In genomic region chr11:10592331-10592730, GRCh38 we compare ENCODE assay signal across 11 cellular contexts. TPM values are rescaled to one million over a fixed set of nuclear protein-coding genes. Genes with fewer than 3 reads are reported as not detected.
DNase-seq lines count a peak whose midpoint lies in the region; ATAC-seq and TF ChIP-seq lines count a peak whose summit lies in the region.
"Had no signal": no experiment of that assay in that cellular context is flagged by ENCODE, and none has a peak within 500 bp of the region (broad histone marks: within the 10 kb centered on the region; RNA-seq: fewer than 3 reads in every experiment).

No MANE protein-coding gene starts in this region.

- in situ Hi-C loops in HAP-1 (cut with MboI; ENCODE audit: low sequenced_read_pairs), result no loop called here

- no peak for TF ChIP-seq CTCF in fibroblast of the aortic adventitia (IDR thresholded peaks at IDR 0.05; ENCODE audit: insufficient read depth, low read length)

- peak; percentile 98 for DNase-seq in HCEC 1CT
- no peak for DNase-seq in SK-N-MC (ENCODE audit: low read depth, low spot score)
- DNase-seq in fibroblast of the aortic adventitia (ENCODE audit: low read depth), result peak; percentile 94
- DNase-seq in HAP-1 (ENCODE audit: low spot score in 2 of 2), result no peak
- no peak for DNase-seq in NCI-H446 (lab: John Stamatoyannopoulos, UW)
- no peak for DNase-seq in NCI-H2196 (lab: John Stamatoyannopoulos, UW; ENCODE audit: unreplicated experiment)
- DNase-seq in stimulated activated effector memory CD8-positive, alpha-beta T cell treated with anti-CD3 and anti-CD28 coated beads, Interleukin-12 subunit alpha, Interleukin-12 subunit beta, amount 100 ng/mL, for 72 hours (ENCODE audit: low spot score in 2 of 2), result no peak
- DNase-seq: NCI-H2171 treated with DMSO at 0.1 percent for 48 hours had no signal

- H3K27ac ChIP-seq in SK-N-MC, result peak overlapping the region; percentile 98

- no peak overlapping the region for H3K4me2 ChIP-seq in skeletal muscle satellite cell (ENCODE audit: low read length)

- H3K4me3 ChIP-seq in SK-N-MC (peak overlapping the region; percentile 49), fibroblast of the aortic adventitia (ENCODE audit: low read depth, low read length) (no peak overlapping the region), skeletal muscle satellite cell (ENCODE audit: low read length) (no peak overlapping the region), HAP-1 (no peak overlapping the region)

- H3K4me1 Mint-ChIP-seq in stimulated activated effector memory CD8-positive, alpha-beta T cell treated with anti-CD3 and anti-CD28 coated beads, Interleukin-12 subunit alpha, Interleukin-12 subunit beta, amount 100 ng/mL, for 72 hours, result no peaks in the 10 kb centered on the region
- H3K4me1 Mint-ChIP-seq: central memory CD8-positive, alpha-beta T cell had no signal

- no peaks in the 10 kb centered on the region for H3K36me3 Mint-ChIP-seq in stimulated activated effector memory CD8-positive, alpha-beta T cell treated with anti-CD3 and anti-CD28 coated beads, Interleukin-12 subunit alpha, Interleukin-12 subunit beta, amount 100 ng/mL, for 72 hours

- H3K9me3 Mint-ChIP-seq in stimulated activated effector memory CD8-positive, alpha-beta T cell treated with anti-CD3 and anti-CD28 coated beads, Interleukin-12 subunit alpha, Interleukin-12 subunit beta, amount 100 ng/mL, for 72 hours, result no peaks in the 10 kb centered on the region
- H3K9me3 Mint-ChIP-seq: central memory CD8-positive, alpha-beta T cell had no signal

- H3K27ac Mint-ChIP-seq in stimulated activated effector memory CD8-positive, alpha-beta T cell treated with anti-CD3 and anti-CD28 coated beads, Interleukin-12 subunit alpha, Interleukin-12 subunit beta, amount 100 ng/mL, for 72 hours, result no peak overlapping the region

- no peak overlapping the region for H3K4me3 Mint-ChIP-seq in stimulated activated effector memory CD8-positive, alpha-beta T cell treated with anti-CD3 and anti-CD28 coated beads, Interleukin-12 subunit alpha, Interleukin-12 subunit beta, amount 100 ng/mL, for 72 hours
- H3K4me3 Mint-ChIP-seq: central memory CD8-positive, alpha-beta T cell; neural crest cell had no signal

- H3K27me3 ChIP-seq in skeletal muscle satellite cell (ENCODE audit: control insufficient read depth, insufficient read depth, low read length) (no peaks in the 10 kb centered on the region), HAP-1 (ENCODE audit: low read depth) (peaks cover 6% of the 10 kb centered on the region)

- H3K9me3 ChIP-seq in SK-N-MC (ENCODE audit: low read depth, low read length) (no peaks in the 10 kb centered on the region), skeletal muscle satellite cell (replicated peaks; ENCODE audit: low read length) (no peaks in the 10 kb centered on the region), HAP-1 (no peaks in the 10 kb centered on the region)

- H3K36me3 ChIP-seq in SK-N-MC (ENCODE audit: insufficient read depth, low read length) (no peaks in the 10 kb centered on the region), skeletal muscle satellite cell (ENCODE audit: insufficient read depth, low read length) (no peaks in the 10 kb centered on the region), HAP-1 (replicated peaks) (no peaks in the 10 kb centered on the region)

- no peak for ATAC-seq in stimulated activated effector memory CD8-positive, alpha-beta T cell treated with anti-CD3 and anti-CD28 coated beads, Interleukin-12 subunit alpha, Interleukin-12 subunit beta, amount 100 ng/mL, for 72 hours

- H3K9ac ChIP-seq in SK-N-MC (ENCODE audit: insufficient read length), result peak overlapping the region; percentile 61
- H3K9ac ChIP-seq in skeletal muscle satellite cell (ENCODE audit: low read depth, low read length), result peak overlapping the region; percentile 30

- H3K4me1 ChIP-seq in skeletal muscle satellite cell (ENCODE audit: control insufficient read depth, insufficient read depth, low read length), result peaks cover 23% of the 10 kb centered on the region
- no peaks in the 10 kb centered on the region for H3K4me1 ChIP-seq in HAP-1

RNA-seq across cellular contexts. Expression of gene LYVE1, which starts 23.9 kb away (rescaled TPM):
- total RNA-seq in fibroblast of the aortic adventitia (ENCODE audit: low replicate concordance), result not detected in 2 replicates
- under 0.01 and 0.22 TPM in 2 replicates for total RNA-seq in skeletal muscle satellite cell (2012; rRNA removed)

RNA-seq across cellular contexts. Expression of gene RNF141, which starts 51.3 kb away (rescaled TPM):
- 12.9 and 34.9 TPM in 2 replicates for total RNA-seq in fibroblast of the aortic adventitia (ENCODE audit: low replicate concordance)
- total RNA-seq in skeletal muscle satellite cell (2012; rRNA removed), result 20.8 and 27.1 TPM in 2 replicates

Comparison
In these comparisons a context has a peak if more than half of its experiments do, and no peak if none do; other contexts are left out.
1. DNase-seq: peak in HCEC 1CT (single experiment) and fibroblast of the aortic adventitia (single experiment); none in SK-N-MC (single experiment), HAP-1 (0 of 2), NCI-H446 (0 of 2), NCI-H2196 (single experiment) and stimulated activated effector memory CD8-positive, alpha-beta T cell treated with anti-CD3 and anti-CD28 coated beads, Interleukin-12 subunit alpha, Interleukin-12 subunit beta, amount 100 ng/mL, for 72 hours (0 of 2).